In the genomic region with DNA sequence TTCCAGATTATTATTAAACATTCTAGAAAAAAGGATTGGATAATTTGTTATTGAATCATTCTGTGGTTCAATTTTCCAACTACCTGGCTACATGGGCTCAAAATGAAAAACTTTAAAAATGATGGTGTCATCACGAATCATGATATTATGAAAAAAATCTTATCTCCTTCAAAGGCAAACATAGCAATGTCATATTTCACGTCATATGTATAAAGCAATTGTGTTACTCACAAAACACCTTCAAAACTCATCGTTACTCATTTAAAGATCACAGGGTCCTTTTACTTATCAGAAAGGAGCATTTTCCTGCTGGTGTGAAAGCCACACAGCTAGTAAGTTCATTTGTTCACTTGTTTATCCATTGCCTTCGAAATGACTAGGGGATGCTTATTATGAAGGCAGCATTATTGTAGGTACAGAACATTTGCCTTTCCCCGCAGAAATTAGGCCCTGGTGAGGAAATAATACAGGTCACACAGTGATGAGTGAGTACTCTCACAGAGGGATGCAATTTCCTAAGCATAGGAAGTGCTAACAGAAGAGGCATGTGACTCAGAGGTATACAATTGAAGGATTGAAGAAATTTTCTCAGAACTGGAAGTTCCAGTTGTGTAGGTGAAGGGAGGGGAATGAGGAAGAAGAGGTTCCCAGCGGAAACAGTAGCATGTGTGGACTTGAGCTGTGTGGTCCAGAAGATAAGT, we compare ENCODE assay signal across 18 cellular contexts.
DNase-seq lines count a peak whose midpoint lies in the region; ATAC-seq, FAIRE-seq and TF ChIP-seq lines count a peak whose summit lies in the region.
"Had no signal": no experiment of that assay in that cellular context is flagged by ENCODE, and none has a peak within 500 bp of the region (broad histone marks: within the 10 kb centered on the region; RNA-seq: fewer than 3 reads in every experiment).

No MANE protein-coding gene starts in this region.

- TSS peak; percentile 61 for BruUV-seq in endothelial cell of umbilical vein (replicated peaks; lab: Mats Ljungman, UMichigan)

- no peak overlapping the region for H3K14ac ChIP-seq in neuronal stem cell (ENCODE audit: low read length)

- no peaks in the 10 kb centered on the region for H3K27me3 ChIP-seq in endothelial cell of umbilical vein (ENCODE audit: control insufficient read depth in 2 of 2, insufficient read depth in 2 of 2, low read length in 2 of 2)
- H3K27me3 ChIP-seq in neuronal stem cell (ENCODE audit: control insufficient read depth in 3 of 3, insufficient read depth in 3 of 3, low read depth in 1 of 3, low read length in 3 of 3): no peaks in the 10 kb centered on the region
- H3K27me3 ChIP-seq: BLaER1, heart left ventricle, suprapubic skin had no signal

- CTCF ChIA-PET in endothelial cell of umbilical vein (lab: Charles Lee): no interaction called here

- peak; percentile 65 for DNase-seq in EL
- peak; percentile 41 for DNase-seq in NCI-H69 (lab: John Stamatoyannopoulos, UW)
- peak; percentile 56 for DNase-seq in endothelial cell of umbilical vein (ENCODE audit: low read depth, low spot score)
- no peak for DNase-seq in neuronal stem cell (ENCODE audit: low spot score)
- no peak for DNase-seq in activated T-cell treated with anti-CD3 and anti-CD28 coated beads, Interleukin-2, amount 50 U/mL, for 24 hours
- DNase-seq: activated B cell treated with CpG ODN at 0.5 μM for 24 hours; activated CD8-positive, alpha-beta memory T cell treated with anti-CD3 and anti-CD28 coated beads, Interleukin-2, amount 10 ng/mL, durations not matched to agents 7 days and 5 days; activated naive CD4-positive, alpha-beta T cell treated with Interleukin-2 at 50 U/mL for 16 hours; endodermal cell; heart left ventricle; NCI-H1092 had no signal

- no peak overlapping the region for H3K4ac ChIP-seq in neuronal stem cell (ENCODE audit: low read length)

- H3K4me3 ChIP-seq in endothelial cell of umbilical vein (replicated peaks in 1 of 3; ENCODE audit: insufficient read depth in 1 of 3, low read depth in 1 of 3, low read length in 3 of 3): no peak overlapping the region
- no peak overlapping the region for H3K4me3 ChIP-seq in neuronal stem cell (ENCODE audit: low read length in 2 of 2)
- H3K4me3 ChIP-seq: BLaER1, cardiac muscle cell, heart left ventricle, suprapubic skin had no signal

- H3K18ac ChIP-seq in neuronal stem cell (ENCODE audit: low read length): no peak overlapping the region

- H2AK5ac ChIP-seq in neuronal stem cell (ENCODE audit: low read depth, low read length): no peak overlapping the region

- H3K23ac ChIP-seq in neuronal stem cell (ENCODE audit: low read depth, low read length, poor library complexity): no peak overlapping the region

- H2BK12ac ChIP-seq in neuronal stem cell (ENCODE audit: low read length): no peak overlapping the region

- no peak overlapping the region for H4K91ac ChIP-seq in neuronal stem cell (ENCODE audit: low read depth, low read length, poor library complexity)

- H3K79me1 ChIP-seq in neuronal stem cell (ENCODE audit: low read depth, low read length): no peaks in the 10 kb centered on the region

- H3K4me3 Mint-ChIP-seq in activated T-cell treated with anti-CD3 and anti-CD28 coated beads, Interleukin-2, amount 50 U/mL, for 24 hours: no peak overlapping the region
- H3K4me3 Mint-ChIP-seq: activated B cell treated with CpG ODN at 0.5 μM for 24 hours; activated CD8-positive, alpha-beta memory T cell treated with anti-CD3 and anti-CD28 coated beads, Interleukin-2, amount 10 ng/mL, durations not matched to agents 7 days and 5 days; endodermal cell had no signal

- H2BK120ac ChIP-seq in neuronal stem cell (ENCODE audit: low read depth, low read length): no peak overlapping the region

- H3K4me1 ChIP-seq in endothelial cell of umbilical vein (ENCODE audit: control insufficient read depth, extremely low read depth, insufficient read depth, low read length) (peaks cover 14% of the 10 kb centered on the region), neuronal stem cell (ENCODE audit: control insufficient read depth in 2 of 2, insufficient read depth in 1 of 2, low read depth in 1 of 2, low read length in 2 of 2) (peaks cover 0 to 4% of the 10 kb centered on the region in 2 donors)
- H3K4me1 ChIP-seq: BLaER1, heart left ventricle, suprapubic skin had no signal

- H3K36me3 ChIP-seq in endothelial cell of umbilical vein (ENCODE audit: control insufficient read depth in 2 of 2, extremely low read depth in 1 of 2, insufficient read depth in 2 of 2, low read length in 2 of 2) (no peaks in the 10 kb centered on the region), neuronal stem cell (replicated peaks in 1 of 2; ENCODE audit: control insufficient read depth in 2 of 2, insufficient read depth in 2 of 2, low read length in 2 of 2) (no peaks in the 10 kb centered on the region)
- H3K36me3 ChIP-seq: BLaER1, cardiac muscle cell, heart left ventricle, suprapubic skin had no signal

- WGBS in neuronal stem cell (ENCODE audit: extremely low coverage in 2 of 2, insufficient read length in 2 of 2, insufficient replicate concordance in 1 of 2), 2 donors: no CpG with 5 or more reads among the region's 6 CpGs

- no peak overlapping the region for H3K27ac Mint-ChIP-seq in activated T-cell treated with anti-CD3 and anti-CD28 coated beads, Interleukin-2, amount 50 U/mL, for 24 hours
- H3K27ac Mint-ChIP-seq: activated B cell treated with CpG ODN at 0.5 μM for 24 hours; activated CD8-positive, alpha-beta memory T cell treated with anti-CD3 and anti-CD28 coated beads, Interleukin-2, amount 10 ng/mL, durations not matched to agents 7 days and 5 days; endodermal cell; progenitor cell of endocrine pancreas had no signal

- TF ChIP-seq CTCF in endothelial cell of umbilical vein (IDR thresholded peaks at IDR 0.05; ENCODE audit: extremely low read depth in 1 of 2, insufficient read depth in 1 of 2, low read depth in 1 of 2, low read length in 2 of 2): no peak

- H2AFZ ChIP-seq in endothelial cell of umbilical vein (ENCODE audit: low read depth, low read length): peak overlapping the region; percentile 37
- peak overlapping the region; percentile 35 for H2AFZ ChIP-seq in neuronal stem cell (ENCODE audit: low read length)

- no peaks in the 10 kb centered on the region for H3K36me3 Mint-ChIP-seq in activated T-cell treated with anti-CD3 and anti-CD28 coated beads, Interleukin-2, amount 50 U/mL, for 24 hours (ENCODE audit: low read depth)
- H3K36me3 Mint-ChIP-seq: activated CD8-positive, alpha-beta memory T cell treated with anti-CD3 and anti-CD28 coated beads, Interleukin-2, amount 10 ng/mL, durations not matched to agents 7 days and 5 days had no signal

- ATAC-seq in GM19324 (IDR thresholded peaks at IDR 0.05; ENCODE audit: low FRiP score, unreplicated experiment) (no peak), HG03460 (IDR thresholded peaks at IDR 0.05; ENCODE audit: unreplicated experiment) (no peak), GM21526 (IDR thresholded peaks at IDR 0.05; ENCODE audit: low FRiP score, unreplicated experiment) (no peak)
- ATAC-seq: activated CD8-positive, alpha-beta memory T cell treated with anti-CD3 and anti-CD28 coated beads, Interleukin-2, amount 10 ng/mL, durations not matched to agents 7 days and 5 days; heart left ventricle had no signal

- no peak overlapping the region for H2BK15ac ChIP-seq in neuronal stem cell (ENCODE audit: low read length)

- H3K27me3 Mint-ChIP-seq in activated T-cell treated with anti-CD3 and anti-CD28 coated beads, Interleukin-2, amount 50 U/mL, for 24 hours: peaks cover under 1% of the 10 kb centered on the region
- H3K27me3 Mint-ChIP-seq: activated CD8-positive, alpha-beta memory T cell treated with anti-CD3 and anti-CD28 coated beads, Interleukin-2, amount 10 ng/mL, durations not matched to agents 7 days and 5 days had no signal

- H3K4me1 Mint-ChIP-seq in activated T-cell treated with anti-CD3 and anti-CD28 coated beads, Interleukin-2, amount 50 U/mL, for 24 hours (ENCODE audit: low read depth): no peaks in the 10 kb centered on the region
- H3K4me1 Mint-ChIP-seq: activated B cell treated with CpG ODN at 0.5 μM for 24 hours; activated CD8-positive, alpha-beta memory T cell treated with anti-CD3 and anti-CD28 coated beads, Interleukin-2, amount 10 ng/mL, durations not matched to agents 7 days and 5 days; endodermal cell had no signal

- dilution Hi-C loops in endothelial cell of umbilical vein (cut with MboI; ENCODE audit: extremely low pct_ligation_motif_present, low sequenced_read_pairs): no loop called here

- intact Hi-C loops in endothelial cell of umbilical vein (cut with micrococcal nuclease): loop anchor here (1.0 kb wide), 1 partner anchor 34 kb away; no protein-coding TSS in a partner anchor

- H3K27ac ChIP-seq in endothelial cell of umbilical vein (ENCODE audit: insufficient read depth, low read depth, low read length) (peak overlapping the region; percentile 23), neuronal stem cell (replicated peaks; ENCODE audit: low read length) (no peak overlapping the region)
- H3K27ac ChIP-seq: BLaER1, cardiac muscle cell, heart left ventricle, suprapubic skin had no signal

- no peak overlapping the region for H3K4me2 ChIP-seq in endothelial cell of umbilical vein (ENCODE audit: insufficient read depth, low read length)
- no peak overlapping the region for H3K4me2 ChIP-seq in neuronal stem cell (ENCODE audit: insufficient read depth, low read length, poor library complexity, severe bottlenecking)
- H3K4me2 ChIP-seq: BLaER1 had no signal

- peak; percentile 83 for FAIRE-seq in endothelial cell of umbilical vein (lab: Jason Lieb, UNC)

- no peak overlapping the region for H2BK5ac ChIP-seq in neuronal stem cell (ENCODE audit: low read length)

- no peaks in the 10 kb centered on the region for H3K79me2 ChIP-seq in endothelial cell of umbilical vein (ENCODE audit: control insufficient read depth, insufficient read depth, low read length)

- POLR2A ChIA-PET in endothelial cell of umbilical vein (lab: Charles Lee): interaction anchor here (0.6 kb wide), 1 partner anchor 186 kb away, joined by 3 read pairs; no protein-coding TSS in a partner anchor

- H3K9me1 ChIP-seq in endothelial cell of umbilical vein (replicated peaks; ENCODE audit: control insufficient read depth, extremely low read depth, insufficient read depth, low read length): no peaks in the 10 kb centered on the region

- H4K8ac ChIP-seq in neuronal stem cell (ENCODE audit: low read depth, low read length): no peak overlapping the region

- peaks cover 6% of the 10 kb centered on the region for H3K9me3 Mint-ChIP-seq in activated T-cell treated with anti-CD3 and anti-CD28 coated beads, Interleukin-2, amount 50 U/mL, for 24 hours

- no peaks in the 10 kb centered on the region for H4K20me1 ChIP-seq in endothelial cell of umbilical vein (replicated peaks; ENCODE audit: control insufficient read depth, extremely low read depth, insufficient read depth, low read length)
- H4K20me1 ChIP-seq: BLaER1 had no signal

- TF ChIP-seq POLR2A in endothelial cell of umbilical vein (IDR thresholded peaks at IDR 0.05; ENCODE audit: low read depth, low read length): no peak

- H3K9ac ChIP-seq in endothelial cell of umbilical vein (replicated peaks; ENCODE audit: extremely low read depth, insufficient read depth, low read length) (no peak overlapping the region), neuronal stem cell (ENCODE audit: low read depth, low read length, poor library complexity) (no peak overlapping the region)
- H3K9ac ChIP-seq: BLaER1 had no signal

- H3K9me3 ChIP-seq in endothelial cell of umbilical vein (replicated peaks; ENCODE audit: control insufficient read depth, insufficient read depth, low read length) (no peaks in the 10 kb centered on the region), neuronal stem cell (replicated peaks in 1 of 2; ENCODE audit: control insufficient read depth in 2 of 2, insufficient read depth in 1 of 2, low read depth in 1 of 2, low read length in 2 of 2) (no peaks in the 10 kb centered on the region)
- H3K9me3 ChIP-seq: BLaER1, suprapubic skin had no signal

Comparison
In these comparisons a context has a peak if more than half of its experiments do, and no peak if none do; other contexts are left out.
1. DNase-seq: peak in EL (single experiment), NCI-H69 (single experiment) and endothelial cell of umbilical vein (single experiment); none in neuronal stem cell (single experiment) and activated T-cell treated with anti-CD3 and anti-CD28 coated beads, Interleukin-2, amount 50 U/mL, for 24 hours (single experiment).